28 cellular contexts compared by ENCODE assay signal in the genomic region with DNA sequence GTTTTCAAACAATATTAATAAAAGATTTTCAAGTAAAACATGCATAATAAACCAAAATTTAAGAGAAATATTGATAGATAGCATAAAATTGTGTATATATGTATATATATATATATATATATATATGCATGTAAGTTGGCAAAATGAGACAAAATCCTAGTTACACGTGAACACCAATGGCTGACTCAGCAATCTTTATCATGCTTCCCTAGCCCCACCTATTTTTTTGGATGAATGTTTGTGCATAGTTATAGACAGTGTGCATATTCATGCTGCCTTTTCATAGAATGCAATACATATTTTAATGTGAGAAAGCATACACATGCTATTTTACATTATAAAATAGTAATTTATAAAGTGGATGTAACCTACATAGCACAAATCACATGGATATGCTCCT.
"Had no signal": no experiment of that assay in that cellular context is flagged by ENCODE, and none has a peak within 500 bp of the region (broad histone marks: within the 10 kb centered on the region; RNA-seq: fewer than 3 reads in every experiment).

No MANE protein-coding gene starts in this region.

- H2AFZ ChIP-seq: neural progenitor cell, parathyroid adenoma had no signal

- H3K4me1 ChIP-seq: neural progenitor cell, psoas muscle, spleen, suprapubic skin, testis, tibial artery, transverse colon, upper lobe of right lung, uterus had no signal

- H3K79me2 ChIP-seq: parathyroid adenoma had no signal

- H3K9me3 ChIP-seq: ovary, psoas muscle, spleen, suprapubic skin, testis, tibial artery, transverse colon, upper lobe of right lung, uterus had no signal

- H3K27ac ChIP-seq: neural progenitor cell, ovary, parathyroid adenoma, psoas muscle, skin epidermis, spleen, suprapubic skin, testis, tibial artery, transverse colon, upper lobe of right lung, uterus had no signal

- H3K27me3 ChIP-seq: neural progenitor cell, ovary, suprapubic skin, testis, tibial artery, transverse colon, upper lobe of right lung, uterus had no signal

- H3K4me2 ChIP-seq: neural progenitor cell, smooth muscle cell had no signal

- DNase-seq: natural killer cell; occipital lobe; ovary; posterior cingulate gyrus; psoas muscle; right cardiac atrium; spleen; stimulated activated CD4-positive, alpha-beta T cell treated with anti-CD3 and anti-CD28 coated beads, Interleukin-12 subunit alpha, Interleukin-12 subunit beta, amount 100 ng/mL, for 4 hours; stimulated activated CD4-positive, alpha-beta T cell treated with anti-CD3 and anti-CD28 coated beads, Interleukin-1b, Interleukin-23, amount 100 ng/mL, for 48 hours; stimulated activated CD4-positive, alpha-beta T cell treated with anti-CD3 and anti-CD28 coated beads, Interleukin-4, amount 100 ng/mL, for 1 hour; stimulated activated CD4-positive, alpha-beta T cell treated with anti-CD3 and anti-CD28 coated beads, Interleukin-4, amount 100 ng/mL, for 4 hours; stimulated activated CD8-positive, alpha-beta memory T cell treated with anti-CD3 and anti-CD28 coated beads, Interleukin-4, amount 100 ng/mL, for 48 hours; stimulated activated naive CD4-positive, alpha-beta T cell; stimulated activated naive CD8-positive, alpha-beta T cell treated with anti-CD3 and anti-CD28 coated beads, Interleukin-15, amount 100 ng/mL, for 72 hours; stimulated activated naive CD8-positive, alpha-beta T cell treated with anti-CD3 and anti-CD28 coated beads, Interleukin-15, Interleukin-2, amounts not matched to agents 100 U/mL and 50 U/mL, for 24 hours; substantia nigra; testis; tibial artery; transverse colon; upper lobe of right lung; uterus had no signal

- H3K4me3 ChIP-seq: neural progenitor cell, ovary, psoas muscle, skin epidermis, smooth muscle cell, spleen, suprapubic skin, testis, tibial artery, transverse colon, upper lobe of right lung, uterus had no signal

- ATAC-seq: natural killer cell; psoas muscle; right cardiac atrium; sciatic nerve; stimulated activated memory B cell treated with anti-CD40 and anti-IgM and Interleukin-4, amounts not matched to agents 10 μg/mL and 1 μg/mL and 100 μg/mL, for 72 hours; stimulated activated naive CD8-positive, alpha-beta T cell treated with anti-CD3 and anti-CD28 coated beads, Interleukin-15, amount 100 ng/mL, for 72 hours; stimulated activated naive CD8-positive, alpha-beta T cell treated with anti-CD3 and anti-CD28 coated beads, Interleukin-15, Interleukin-2, amounts not matched to agents 100 U/mL and 50 U/mL, for 24 hours; upper lobe of right lung had no signal

- H3K9ac ChIP-seq: neural progenitor cell, parathyroid adenoma had no signal

- H3K36me3 ChIP-seq: neural progenitor cell, ovary, spleen, suprapubic skin, tibial artery, transverse colon, upper lobe of right lung, uterus had no signal
